In genomic region chr19:51772977-51773376, GRCh38 we compare ENCODE assay signal across 1 cellular context.
TF ChIP-seq lines count a peak whose summit lies in the region.

No MANE protein-coding gene starts in this region.

TF ChIP-seq in GM23338, 12 proteins besides CTCF, POLR2A, EP300 and RAD21:
- TF ChIP-seq, protein P1, sequence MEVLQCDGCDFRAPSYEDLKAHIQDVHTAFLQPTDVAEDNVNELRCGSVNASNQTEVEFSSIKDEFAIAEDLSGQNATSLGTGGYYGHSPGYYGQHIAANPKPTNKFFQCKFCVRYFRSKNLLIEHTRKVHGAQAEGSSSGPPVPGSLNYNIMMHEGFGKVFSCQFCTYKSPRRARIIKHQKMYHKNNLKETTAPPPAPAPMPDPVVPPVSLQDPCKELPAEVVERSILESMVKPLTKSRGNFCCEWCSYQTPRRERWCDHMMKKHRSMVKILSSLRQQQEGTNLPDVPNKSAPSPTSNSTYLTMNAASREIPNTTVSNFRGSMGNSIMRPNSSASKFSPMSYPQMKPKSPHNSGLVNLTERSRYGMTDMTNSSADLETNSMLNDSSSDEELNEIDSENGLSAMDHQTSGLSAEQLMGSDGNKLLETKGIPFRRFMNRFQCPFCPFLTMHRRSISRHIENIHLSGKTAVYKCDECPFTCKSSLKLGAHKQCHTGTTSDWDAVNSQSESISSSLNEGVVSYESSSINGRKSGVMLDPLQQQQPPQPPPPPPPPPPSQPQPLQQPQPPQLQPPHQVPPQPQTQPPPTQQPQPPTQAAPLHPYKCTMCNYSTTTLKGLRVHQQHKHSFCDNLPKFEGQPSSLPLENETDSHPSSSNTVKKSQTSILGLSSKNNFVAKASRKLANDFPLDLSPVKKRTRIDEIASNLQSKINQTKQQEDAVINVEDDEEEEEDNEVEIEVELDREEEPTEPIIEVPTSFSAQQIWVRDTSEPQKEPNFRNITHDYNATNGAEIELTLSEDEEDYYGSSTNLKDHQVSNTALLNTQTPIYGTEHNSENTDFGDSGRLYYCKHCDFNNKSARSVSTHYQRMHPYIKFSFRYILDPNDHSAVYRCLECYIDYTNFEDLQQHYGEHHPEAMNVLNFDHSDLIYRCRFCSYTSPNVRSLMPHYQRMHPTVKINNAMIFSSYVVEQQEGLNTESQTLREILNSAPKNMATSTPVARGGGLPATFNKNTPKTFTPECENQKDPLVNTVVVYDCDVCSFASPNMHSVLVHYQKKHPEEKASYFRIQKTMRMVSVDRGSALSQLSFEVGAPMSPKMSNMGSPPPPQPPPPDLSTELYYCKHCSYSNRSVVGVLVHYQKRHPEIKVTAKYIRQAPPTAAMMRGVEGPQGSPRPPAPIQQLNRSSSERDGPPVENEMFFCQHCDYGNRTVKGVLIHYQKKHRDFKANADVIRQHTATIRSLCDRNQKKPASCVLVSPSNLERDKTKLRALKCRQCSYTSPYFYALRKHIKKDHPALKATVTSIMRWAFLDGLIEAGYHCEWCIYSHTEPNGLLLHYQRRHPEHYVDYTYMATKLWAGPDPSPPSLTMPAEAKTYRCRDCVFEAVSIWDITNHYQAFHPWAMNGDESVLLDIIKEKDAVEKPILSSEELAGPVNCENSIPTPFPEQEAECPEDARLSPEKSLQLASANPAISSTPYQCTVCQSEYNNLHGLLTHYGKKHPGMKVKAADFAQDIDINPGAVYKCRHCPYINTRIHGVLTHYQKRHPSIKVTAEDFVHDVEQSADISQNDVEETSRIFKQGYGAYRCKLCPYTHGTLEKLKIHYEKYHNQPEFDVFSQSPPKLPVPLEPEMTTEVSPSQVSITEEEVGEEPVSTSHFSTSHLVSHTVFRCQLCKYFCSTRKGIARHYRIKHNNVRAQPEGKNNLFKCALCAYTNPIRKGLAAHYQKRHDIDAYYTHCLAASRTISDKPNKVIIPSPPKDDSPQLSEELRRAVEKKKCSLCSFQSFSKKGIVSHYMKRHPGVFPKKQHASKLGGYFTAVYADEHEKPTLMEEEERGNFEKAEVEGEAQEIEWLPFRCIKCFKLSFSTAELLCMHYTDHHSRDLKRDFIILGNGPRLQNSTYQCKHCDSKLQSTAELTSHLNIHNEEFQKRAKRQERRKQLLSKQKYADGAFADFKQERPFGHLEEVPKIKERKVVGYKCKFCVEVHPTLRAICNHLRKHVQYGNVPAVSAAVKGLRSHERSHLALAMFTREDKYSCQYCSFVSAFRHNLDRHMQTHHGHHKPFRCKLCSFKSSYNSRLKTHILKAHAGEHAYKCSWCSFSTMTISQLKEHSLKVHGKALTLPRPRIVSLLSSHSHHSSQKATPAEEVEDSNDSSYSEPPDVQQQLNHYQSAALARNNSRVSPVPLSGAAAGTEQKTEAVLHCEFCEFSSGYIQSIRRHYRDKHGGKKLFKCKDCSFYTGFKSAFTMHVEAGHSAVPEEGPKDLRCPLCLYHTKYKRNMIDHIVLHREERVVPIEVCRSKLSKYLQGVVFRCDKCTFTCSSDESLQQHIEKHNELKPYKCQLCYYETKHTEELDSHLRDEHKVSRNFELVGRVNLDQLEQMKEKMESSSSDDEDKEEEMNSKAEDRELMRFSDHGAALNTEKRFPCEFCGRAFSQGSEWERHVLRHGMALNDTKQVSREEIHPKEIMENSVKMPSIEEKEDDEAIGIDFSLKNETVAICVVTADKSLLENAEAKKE (CRISPR knock-in tag; IDR thresholded peaks at IDR 0.05), result no peak
- TF ChIP-seq CREB1 (CRISPR knock-in tag; IDR thresholded peaks at IDR 0.05; ENCODE audit: low read depth) (no peak), ZNF331 (CRISPR knock-in tag; IDR thresholded peaks at IDR 0.05; ENCODE audit: low read depth) (no peak), STAT1 (IDR thresholded peaks at IDR 0.05; ENCODE audit: unreplicated experiment) (no peak), NANOG (IDR thresholded peaks at IDR 0.05; ENCODE audit: borderline replicate concordance) (no peak), REST (IDR thresholded peaks at IDR 0.05; ENCODE audit: unreplicated experiment) (no peak)
- TF ChIP-seq, protein P2, sequence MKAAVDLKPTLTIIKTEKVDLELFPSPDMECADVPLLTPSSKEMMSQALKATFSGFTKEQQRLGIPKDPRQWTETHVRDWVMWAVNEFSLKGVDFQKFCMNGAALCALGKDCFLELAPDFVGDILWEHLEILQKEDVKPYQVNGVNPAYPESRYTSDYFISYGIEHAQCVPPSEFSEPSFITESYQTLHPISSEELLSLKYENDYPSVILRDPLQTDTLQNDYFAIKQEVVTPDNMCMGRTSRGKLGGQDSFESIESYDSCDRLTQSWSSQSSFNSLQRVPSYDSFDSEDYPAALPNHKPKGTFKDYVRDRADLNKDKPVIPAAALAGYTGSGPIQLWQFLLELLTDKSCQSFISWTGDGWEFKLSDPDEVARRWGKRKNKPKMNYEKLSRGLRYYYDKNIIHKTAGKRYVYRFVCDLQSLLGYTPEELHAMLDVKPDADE (IDR thresholded peaks at IDR 0.05), result no peak
